In the genomic region with DNA sequence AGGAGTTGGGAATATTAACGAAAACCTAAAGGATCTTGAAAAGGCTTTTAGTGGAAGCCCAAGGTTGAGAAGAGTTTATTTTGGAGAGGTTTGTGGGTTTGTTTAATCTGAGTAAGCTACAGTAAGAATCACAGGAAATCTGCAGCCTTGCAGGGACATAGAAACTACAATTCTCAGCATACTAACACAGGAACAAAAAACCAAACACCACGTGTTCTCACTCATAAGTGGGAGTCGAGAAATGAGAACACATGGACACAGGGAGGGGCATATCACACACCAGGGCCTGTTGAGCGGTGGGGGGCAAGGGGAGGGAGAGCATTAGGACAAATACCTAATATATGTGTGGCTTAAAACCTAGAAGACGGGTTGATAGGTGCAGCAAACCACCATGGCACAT, we compare ENCODE assay signal across 17 cellular contexts. TPM values are rescaled to one million over a fixed set of nuclear protein-coding genes. Genes with fewer than 3 reads are reported as not detected.
DNase-seq lines count a peak whose midpoint lies in the region; ATAC-seq and TF ChIP-seq lines count a peak whose summit lies in the region.
"Had no signal": no experiment of that assay in that cellular context is flagged by ENCODE, and none has a peak within 500 bp of the region (broad histone marks: within the 10 kb centered on the region; RNA-seq: fewer than 3 reads in every experiment).

No MANE protein-coding gene starts in this region.

- H3K4me1 ChIP-seq in H9 (ENCODE audit: insufficient read depth, low read length) = no peaks in the 10 kb centered on the region
- no peaks in the 10 kb centered on the region for H3K4me1 ChIP-seq in esophagus muscularis mucosa
- peaks cover 6 to 8% of the 10 kb centered on the region in 2 donors for H3K4me1 ChIP-seq in gastrocnemius medialis
- H3K4me1 ChIP-seq: BLaER1 had no signal

- no peaks in the 10 kb centered on the region for H3K79me1 ChIP-seq in H9 (ENCODE audit: insufficient read depth, low read depth, low read length, poor library complexity, severe bottlenecking)

- no peaks in the 10 kb centered on the region; a peak in 1 of 7 replicates for H3K36me3 Mint-ChIP-seq in H9 (ENCODE audit: insufficient read depth in 1 of 3, low read depth in 3 of 3)
- no peaks in the 10 kb centered on the region for H3K36me3 Mint-ChIP-seq in nephron progenitor cell (ENCODE audit: low read depth)
- H3K36me3 Mint-ChIP-seq: CD14-positive monocyte; CD4-positive, alpha-beta memory T cell had no signal

- H3K27me3 Mint-ChIP-seq in H9 (ENCODE audit: low read depth) (peaks cover 8% of the 10 kb centered on the region), nephron progenitor cell (ENCODE audit: low read depth, poor library complexity) (peaks cover 7% of the 10 kb centered on the region)

- H3K4me3 ChIP-seq in esophagus muscularis mucosa = no peak overlapping the region
- H3K4me3 ChIP-seq in gastrocnemius medialis = no peak overlapping the region
- H3K4me3 ChIP-seq: BLaER1, GM23248 had no signal

- no peak overlapping the region for H3K14ac ChIP-seq in H9 (ENCODE audit: insufficient read depth, low read length)

- no peak overlapping the region for H2BK5ac ChIP-seq in H9 (ENCODE audit: insufficient read length, low read length)

- H3K4me1 Mint-ChIP-seq in H9 = peaks cover 9 to 16% of the 10 kb centered on the region in 2 experiments
- H3K4me1 Mint-ChIP-seq in nephron progenitor cell = peaks cover 29% of the 10 kb centered on the region
- H3K4me1 Mint-ChIP-seq: CD14-positive monocyte; CD4-positive, alpha-beta memory T cell had no signal

- H4K20me1 ChIP-seq in H9 (ENCODE audit: control insufficient read depth, insufficient read depth, insufficient read length) = no peaks in the 10 kb centered on the region
- H4K20me1 ChIP-seq: BLaER1 had no signal

- H3K23me2 ChIP-seq in H9 (ENCODE audit: insufficient read length, low read depth, low read length, poor library complexity, severe bottlenecking) = no peaks in the 10 kb centered on the region

- no peak overlapping the region for H3K4me2 ChIP-seq in H9 (ENCODE audit: insufficient read depth, insufficient read length, low read length)
- H3K4me2 ChIP-seq: BLaER1, KMS-11 had no signal

- TF ChIP-seq POLR2A in esophagus muscularis mucosa (IDR thresholded peaks at IDR 0.05; ENCODE audit: low read depth) (no peak), gastrocnemius medialis (IDR thresholded peaks at IDR 0.05) (no peak)

- no peak overlapping the region for H2AK5ac ChIP-seq in H9 (ENCODE audit: insufficient read length, low read length)

- H3K27ac Mint-ChIP-seq in H9 (no peak overlapping the region), nephron progenitor cell (peak overlapping the region; percentile 19)
- H3K27ac Mint-ChIP-seq: CD14-positive monocyte had no signal

- H3K4me3 Mint-ChIP-seq in H9 = no peak overlapping the region
- H3K4me3 Mint-ChIP-seq in nephron progenitor cell = no peak overlapping the region
- H3K4me3 Mint-ChIP-seq: CD14-positive monocyte; CD4-positive, alpha-beta memory T cell had no signal

- no peak overlapping the region for H2AFZ ChIP-seq in H9 (ENCODE audit: low read length)
- H2AFZ ChIP-seq: GM23248 had no signal

- H3K36me3 ChIP-seq in esophagus muscularis mucosa (no peaks in the 10 kb centered on the region), gastrocnemius medialis (no peaks in the 10 kb centered on the region)
- H3K36me3 ChIP-seq: BLaER1 had no signal

- H2BK12ac ChIP-seq in H9 (ENCODE audit: insufficient read length, low read depth, low read length) = no peak overlapping the region

- WGBS in H9 (ENCODE audit: extremely low coverage, insufficient read length, low lambda C conversion rate) = no CpG with 5 or more reads among the region's 5 CpGs
- WGBS in esophagus muscularis mucosa = 76% methylated on average over 5 of the region's 5 CpGs

- H3K27ac ChIP-seq in H9 (ENCODE audit: insufficient read length, low read depth, low read length) (no peak overlapping the region), esophagus muscularis mucosa (replicated peaks in 1 of 4) (no peak overlapping the region), gastrocnemius medialis (no peak overlapping the region)
- H3K27ac ChIP-seq: BLaER1, GM23248, KMS-11 had no signal

- no peak overlapping the region for H4K8ac ChIP-seq in H9 (replicated peaks; ENCODE audit: insufficient read length, low read depth, low read length)

- TF ChIP-seq EP300 in esophagus muscularis mucosa (IDR thresholded peaks at IDR 0.05) = no peak

- no peak overlapping the region for H3K23ac ChIP-seq in H9 (ENCODE audit: insufficient read length, low read depth, low read length)

- ATAC-seq in gastrocnemius medialis = no peak
- ATAC-seq: HCT116 had no signal

- no peak overlapping the region for H2BK20ac ChIP-seq in H9 (ENCODE audit: low read depth, low read length, poor library complexity, severe bottlenecking)

- TF ChIP-seq CTCF in H9 (conservative IDR thresholded peaks at IDR 0.05) = no peak
- no peak for TF ChIP-seq CTCF in esophagus muscularis mucosa (IDR thresholded peaks at IDR 0.05)
- no peak for TF ChIP-seq CTCF in nephron progenitor cell (IDR thresholded peaks at IDR 0.05)
- TF ChIP-seq CTCF in gastrocnemius medialis (IDR thresholded peaks at IDR 0.05 in 4 of 5, conservative IDR thresholded peaks at IDR 0.05 in 1 of 5) = no peak

- H3K56ac ChIP-seq in H9 (ENCODE audit: insufficient read length, low read depth, low read length) = no peak overlapping the region

- no peak overlapping the region for H3K4ac ChIP-seq in H9 (ENCODE audit: low read depth, low read length)

- H3K18ac ChIP-seq in H9 (ENCODE audit: insufficient read length, low read depth, low read length) = no peak overlapping the region

- peak overlapping the region; percentile 29 for H3T11ph ChIP-seq in H9 (ENCODE audit: low read length)

- H4K91ac ChIP-seq in H9 (ENCODE audit: insufficient read length, low read depth, low read length) = no peak overlapping the region

- no peaks in the 10 kb centered on the region for H3K79me2 ChIP-seq in H9 (ENCODE audit: insufficient read depth, low read length)

- H3K9me3 ChIP-seq in H9 (ENCODE audit: control insufficient read depth, low read depth, low read length) (no peaks in the 10 kb centered on the region), esophagus muscularis mucosa (peaks cover 0 to 7% (median 1%) of the 10 kb centered on the region in 4 donors), gastrocnemius medialis (no peaks in the 10 kb centered on the region)
- H3K9me3 ChIP-seq: BLaER1 had no signal

- H3K9me3 Mint-ChIP-seq in H9 = peaks cover 0 to 3% of the 10 kb centered on the region in 2 experiments; a peak in 1 of 5 replicates
- peaks cover 12% of the 10 kb centered on the region for H3K9me3 Mint-ChIP-seq in nephron progenitor cell

- no peak overlapping the region for H2BK120ac ChIP-seq in H9 (ENCODE audit: low read depth, low read length, poor library complexity, severe bottlenecking)

- DNase-seq in H9 (no peak), dermis blood vessel endothelial cell (peak; percentile 51), esophagus muscularis mucosa (ENCODE audit: extremely low spot score) (peak; percentile 10), nephron progenitor cell (no peak), ACHN (no peak), DMS79 (lab: John Stamatoyannopoulos, UW) (no peak), gastrocnemius medialis (no peak)
- no peak for DNase-seq in stimulated activated CD4-positive, alpha-beta T cell treated with anti-CD3 and anti-CD28 coated beads, Interleukin-4, amount 100 ng/mL, for 4 hours
- DNase-seq: AML-193; CD4-positive, alpha-beta memory T cell; COR-L47; GDM1; GM23248 had no signal

- in situ Hi-C loops in ACHN (cut with HindIII; ENCODE audit: low pct_ligation_motif_present, low pct_unique_long_range_greater_than_20kb, low sequenced_read_pairs) (no loop called here), gastrocnemius medialis (cut with MboI; ENCODE audit: low sequenced_read_pairs in 4 of 4) (no loop called here)

- no peaks in the 10 kb centered on the region for H3K27me3 ChIP-seq in H9 (ENCODE audit: insufficient read depth, low read length)
- peaks cover 0 to 20% (median 0%) of the 10 kb centered on the region in 4 donors for H3K27me3 ChIP-seq in esophagus muscularis mucosa
- no peaks in the 10 kb centered on the region for H3K27me3 ChIP-seq in gastrocnemius medialis
- H3K27me3 ChIP-seq: BLaER1 had no signal

- intact Hi-C loops in esophagus muscularis mucosa (cut with DNase I) = no loop called here
- intact Hi-C loops in gastrocnemius medialis (cut with DNase I; ENCODE audit: low total_unique reads) = no loop called here

- no peak overlapping the region for H2BK15ac ChIP-seq in H9 (ENCODE audit: low read depth, low read length)

- no peak overlapping the region for H4K5ac ChIP-seq in H9 (ENCODE audit: insufficient read length, low read depth, low read length)

- no peak overlapping the region for H3K9ac ChIP-seq in H9 (ENCODE audit: extremely low read depth, insufficient read length, low read length)
- H3K9ac ChIP-seq: BLaER1, GM23248, KMS-11 had no signal

RNA-seq across cellular contexts. Expression of a gene that starts 8.7 kb away (rescaled TPM):
- not detected in 2 replicates for total RNA-seq in H9 (2021)
- under 0.01 TPM in 1 of 2 replicates, not detected in the other for total RNA-seq in dermis blood vessel endothelial cell
- not detected for total RNA-seq in esophagus muscularis mucosa
- total RNA-seq in gastrocnemius medialis = not detected
- total RNA-seq: GM23248 had no signal

Comparison
In these comparisons a context has a peak if more than half of its experiments do, and no peak if none do; other contexts are left out.
1. DNase-seq: peak in dermis blood vessel endothelial cell (single experiment) and esophagus muscularis mucosa (single experiment); none in H9 (single experiment), nephron progenitor cell (single experiment), ACHN (single experiment), DMS79 (single experiment), gastrocnemius medialis (0 of 2) and stimulated activated CD4-positive, alpha-beta T cell treated with anti-CD3 and anti-CD28 coated beads, Interleukin-4, amount 100 ng/mL, for 4 hours (0 of 2).